ENCODE assay signal across 22 cellular contexts in genomic region chr2:14781148-14781547, GRCh38.
DNase-seq lines count a peak whose midpoint lies in the region; ATAC-seq, FAIRE-seq and TF ChIP-seq lines count a peak whose summit lies in the region.
"Had no signal": no experiment of that assay in that cellular context is flagged by ENCODE, and none has a peak within 500 bp of the region (broad histone marks: within the 10 kb centered on the region; RNA-seq: fewer than 3 reads in every experiment).

No MANE protein-coding gene starts in this region.

- H3K27me3 Mint-ChIP-seq in CD8-positive, alpha-beta memory T cell = no peaks in the 10 kb centered on the region
- H3K27me3 Mint-ChIP-seq: activated CD4-positive, alpha-beta T cell treated with anti-CD3 and anti-CD28 coated beads for 36 hours; activated T-helper 17 cell treated with anti-CD3 and anti-CD28 coated beads, Interleukin-2, amount 50 U/mL, for 72 hours had no signal

- no peaks in the 10 kb centered on the region for H3K36me3 ChIP-seq in hepatocyte (replicated peaks; ENCODE audit: insufficient read depth, low read depth)
- H3K36me3 ChIP-seq in CD8-positive, alpha-beta memory T cell (ENCODE audit: insufficient read depth, low read length) = no peaks in the 10 kb centered on the region
- H3K36me3 ChIP-seq: right lobe of liver, thyroid gland had no signal

- H3K36me3 Mint-ChIP-seq in CD8-positive, alpha-beta memory T cell = no peaks in the 10 kb centered on the region
- H3K36me3 Mint-ChIP-seq: CD8-positive, alpha-beta T cell had no signal

- H3K4me2 ChIP-seq in hepatocyte = no peak overlapping the region
- H3K4me2 ChIP-seq: SK-N-SH had no signal

- CTCF ChIA-PET in CD8-positive, alpha-beta memory T cell (lab: Charles Lee) = no interaction called here

- peak; percentile 71 for FAIRE-seq in D721Med (lab: Jason Lieb, UNC)
- FAIRE-seq: GM19239, H1 had no signal

- H3K9me3 ChIP-seq in hepatocyte (ENCODE audit: low read depth) = no peaks in the 10 kb centered on the region
- no peaks in the 10 kb centered on the region for H3K9me3 ChIP-seq in CD8-positive, alpha-beta memory T cell (ENCODE audit: low read length)
- H3K9me3 ChIP-seq: right lobe of liver, SK-N-SH, thyroid gland had no signal

- H4K20me1 ChIP-seq in hepatocyte (ENCODE audit: insufficient read depth, poor library complexity, severe bottlenecking) = no peaks in the 10 kb centered on the region

- no peaks in the 10 kb centered on the region for H3K27me3 ChIP-seq in hepatocyte
- no peaks in the 10 kb centered on the region for H3K27me3 ChIP-seq in CD8-positive, alpha-beta memory T cell (ENCODE audit: insufficient read depth, low read length, poor library complexity, severe bottlenecking)
- H3K27me3 ChIP-seq: right lobe of liver, thyroid gland had no signal

- 44% methylated on average over 4 of the region's 4 CpGs for WGBS in hepatocyte (ENCODE audit: low lambda C conversion rate, missing lambda C conversion rate)

- H3K79me2 ChIP-seq in hepatocyte = no peaks in the 10 kb centered on the region

- no peak overlapping the region for H3K4me3 ChIP-seq in hepatocyte
- no peak overlapping the region for H3K4me3 ChIP-seq in CD8-positive, alpha-beta memory T cell (ENCODE audit: low read length)
- H3K4me3 ChIP-seq: right lobe of liver, thyroid gland had no signal

- no peak overlapping the region for H3K27ac Mint-ChIP-seq in CD8-positive, alpha-beta memory T cell
- H3K27ac Mint-ChIP-seq: activated CD4-positive, alpha-beta T cell treated with anti-CD3 and anti-CD28 coated beads for 36 hours; activated T-helper 17 cell treated with anti-CD3 and anti-CD28 coated beads, Interleukin-2, amount 50 U/mL, for 72 hours; CD8-positive, alpha-beta T cell had no signal

- ATAC-seq in HG03175 (IDR thresholded peaks at IDR 0.05; ENCODE audit: unreplicated experiment) = no peak
- ATAC-seq: activated CD4-positive, alpha-beta T cell treated with anti-CD3 and anti-CD28 coated beads for 36 hours; activated T-helper 17 cell treated with anti-CD3 and anti-CD28 coated beads, Interleukin-2, amount 50 U/mL, for 72 hours; CD8-positive, alpha-beta T cell; right lobe of liver had no signal

- H3K9me2 ChIP-seq in hepatocyte (replicated peaks; ENCODE audit: insufficient read depth) = no peaks in the 10 kb centered on the region
- H3K9me2 ChIP-seq: SK-N-SH had no signal

- POLR2A ChIA-PET in CD8-positive, alpha-beta memory T cell (lab: Charles Lee) = no interaction called here

- peaks cover 6 to 11% (median 11%) of the 10 kb centered on the region in 5 donors for H3K9me3 Mint-ChIP-seq in CD8-positive, alpha-beta memory T cell

- no peak overlapping the region for H3K4me3 Mint-ChIP-seq in CD8-positive, alpha-beta memory T cell
- H3K4me3 Mint-ChIP-seq: activated CD4-positive, alpha-beta T cell treated with anti-CD3 and anti-CD28 coated beads for 36 hours; activated T-helper 17 cell treated with anti-CD3 and anti-CD28 coated beads, Interleukin-2, amount 50 U/mL, for 72 hours; CD8-positive, alpha-beta T cell had no signal

- no peak overlapping the region for H2AFZ ChIP-seq in hepatocyte

- TF ChIP-seq CTCF in D721Med (IDR thresholded peaks at IDR 0.05; ENCODE audit: insufficient read depth, missing control alignments) (no peak), hepatocyte (IDR thresholded peaks at IDR 0.05; ENCODE audit: poor library complexity) (no peak), GM10266 (IDR thresholded peaks at IDR 0.05; ENCODE audit: control insufficient read depth, insufficient read depth, low read depth, missing control alignments) (no peak)

- H3K27ac ChIP-seq in hepatocyte = no peak overlapping the region
- H3K27ac ChIP-seq in CD8-positive, alpha-beta memory T cell (ENCODE audit: low read depth, low read length) = no peak overlapping the region
- H3K27ac ChIP-seq: right lobe of liver, thyroid gland had no signal

- no peaks in the 10 kb centered on the region for H3K4me1 ChIP-seq in hepatocyte (ENCODE audit: insufficient read depth)
- H3K4me1 ChIP-seq in CD8-positive, alpha-beta memory T cell (ENCODE audit: insufficient read depth, low read length) = no peaks in the 10 kb centered on the region
- H3K4me1 ChIP-seq: right lobe of liver had no signal

- no peak for DNase-seq in D721Med (ENCODE audit: insufficient read length, low spot score)
- peak; percentile 57 for DNase-seq in NCI-H1105 (lab: John Stamatoyannopoulos, UW)
- DNase-seq in NCI-H69 (lab: John Stamatoyannopoulos, UW) = peak; percentile 52
- DNase-seq in hepatocyte (ENCODE audit: low spot score) = peak; percentile 9
- no peak for DNase-seq in GM10266 (ENCODE audit: extremely low spot score)
- no peak for DNase-seq in CD8-positive, alpha-beta memory T cell
- no peak for DNase-seq in NOMO-1 treated with dmso at 0.1 percent for 144 hours (lab: John Stamatoyannopoulos, UW; ENCODE audit: unreplicated experiment)
- DNase-seq: activated CD4-positive, alpha-beta T cell treated with anti-CD3 and anti-CD28 coated beads for 36 hours; CD8-positive, alpha-beta T cell; erythroblast; IMR-90; MV-4-11; NCI-H2227 treated with DMSO at 0.1 percent for 48 hours; right lobe of liver; SK-N-SH; stimulated activated naive CD4-positive, alpha-beta T cell; T-helper 9 cell; thyroid gland had no signal

- no peaks in the 10 kb centered on the region for H3K4me1 Mint-ChIP-seq in CD8-positive, alpha-beta memory T cell
- H3K4me1 Mint-ChIP-seq: activated CD4-positive, alpha-beta T cell treated with anti-CD3 and anti-CD28 coated beads for 36 hours; activated T-helper 17 cell treated with anti-CD3 and anti-CD28 coated beads, Interleukin-2, amount 50 U/mL, for 72 hours had no signal

Comparison
In these comparisons a context has a peak if more than half of its experiments do, and no peak if none do; other contexts are left out.
1. DNase-seq: peak in NCI-H1105 (single experiment), NCI-H69 (single experiment) and hepatocyte (single experiment); none in D721Med (single experiment), GM10266 (single experiment), CD8-positive, alpha-beta memory T cell (0 of 5) and NOMO-1 treated with dmso at 0.1 percent for 144 hours (single experiment).